Comparison of ENCODE assay signal across 18 cellular contexts in genomic region chr2:10392548-10392947, GRCh38. TPM values are rescaled to one million over a fixed set of nuclear protein-coding genes. Genes with fewer than 3 reads are reported as not detected.
DNase-seq lines count a peak whose midpoint lies in the region; ATAC-seq and TF ChIP-seq lines count a peak whose summit lies in the region.
"Had no signal": no experiment of that assay in that cellular context is flagged by ENCODE, and none has a peak within 500 bp of the region (broad histone marks: within the 10 kb centered on the region; RNA-seq: fewer than 3 reads in every experiment).

No MANE protein-coding gene starts in this region.

- no peak overlapping the region for H3K4me2 ChIP-seq in PC-9

- H3K27ac ChIP-seq in CD8-positive, alpha-beta T cell (ENCODE audit: low read depth, low read length): no peak overlapping the region
- peak overlapping the region; percentile 47; the same call in 1 of the 2 replicates for H3K27ac ChIP-seq in PC-9
- H3K27ac ChIP-seq in neutrophil: peak overlapping the region; percentile 36

- TF ChIP-seq CTCF in CD8-positive, alpha-beta T cell (IDR thresholded peaks at IDR 0.05): no peak
- no peak for TF ChIP-seq CTCF in PC-9 (conservative IDR thresholded peaks at IDR 0.05)
- no peak for TF ChIP-seq CTCF in endothelial cell (IDR thresholded peaks at IDR 0.05; ENCODE audit: unreplicated experiment)
- TF ChIP-seq CTCF in neutrophil (IDR thresholded peaks at IDR 0.05): no peak

- POLR2A ChIA-PET in CD8-positive, alpha-beta T cell (lab: Charles Lee): interaction anchor here (1.8 kb wide), 1 partner anchor 13 kb away, joined by 7 read pairs; no protein-coding TSS in a partner anchor
- POLR2A ChIA-PET in PC-9 (lab: Charles Lee; ENCODE audit: unreplicated experiment): no interaction called here

- H3K36me3 ChIP-seq in CD8-positive, alpha-beta T cell (ENCODE audit: insufficient read depth, low read length): no peaks in the 10 kb centered on the region
- no peaks in the 10 kb centered on the region for H3K36me3 ChIP-seq in PC-9 (ENCODE audit: low read depth)
- H3K36me3 ChIP-seq in neutrophil: no peaks in the 10 kb centered on the region
- H3K36me3 ChIP-seq: BE2C, gastrocnemius medialis had no signal

- H3K36me3 Mint-ChIP-seq in CD8-positive, alpha-beta T cell: peaks cover 12% of the 10 kb centered on the region
- peaks cover 11% of the 10 kb centered on the region for H3K36me3 Mint-ChIP-seq in endothelial cell (ENCODE audit: low read depth, unreplicated experiment)

- peaks cover 50% of the 10 kb centered on the region for H3F3A ChIP-seq in PC-9 (ENCODE audit: insufficient read depth, low read depth)

- H2AFZ ChIP-seq in PC-9: no peak overlapping the region

- peak overlapping the region; percentile 53 for H3K27ac Mint-ChIP-seq in CD8-positive, alpha-beta T cell
- H3K27ac Mint-ChIP-seq in endothelial cell (ENCODE audit: unreplicated experiment): peak overlapping the region; percentile 80
- H3K27ac Mint-ChIP-seq: activated naive CD4-positive, alpha-beta T cell treated with anti-CD3 and anti-CD28 coated beads for 36 hours; nephron progenitor cell; stimulated activated naive CD8-positive, alpha-beta T cell treated with anti-CD3 and anti-CD28 coated beads, Interleukin-15, Interleukin-2, amounts not matched to agents 100 ng/mL and 50 ng/mL, for 24 hours had no signal

- DNase-seq in CD8-positive, alpha-beta T cell: no peak
- DNase-seq in PC-9: no peak
- no peak for DNase-seq in endothelial cell (ENCODE audit: low spot score)
- no peak for DNase-seq in middle frontal gyrus (ENCODE audit: extremely low spot score, low spot score)
- DNase-seq in NCI-H446 treated with DMSO at 0.1 percent for 48 hours (lab: John Stamatoyannopoulos, UW): no peak
- DNase-seq: activated naive CD4-positive, alpha-beta T cell treated with anti-CD3 and anti-CD28 coated beads for 36 hours; activated T-cell treated with anti-CD3 and anti-CD28 coated beads for 4 hours; cerebellar nuclear complex; gastrocnemius medialis; NCI-H69; nephron progenitor cell; SHP77 treated with DMSO at 0.1 percent for 48 hours; stimulated activated CD4-positive, alpha-beta T cell treated with anti-CD3 and anti-CD28 coated beads, Interleukin-1b, Interleukin-23, amount 100 ng/mL, for 48 hours; T-helper 1 cell had no signal

- ATAC-seq in CD8-positive, alpha-beta T cell: no peak
- ATAC-seq in HG03159 (IDR thresholded peaks at IDR 0.05; ENCODE audit: unreplicated experiment): no peak
- ATAC-seq: gastrocnemius medialis had no signal

- intact Hi-C loops in CD8-positive, alpha-beta T cell (cut with DNase I, micrococcal nuclease): no loop called here
- intact Hi-C loops in PC-9 (cut with micrococcal nuclease; ENCODE audit: unreplicated experiment): no loop called here

- H3K9me3 ChIP-seq in CD8-positive, alpha-beta T cell (ENCODE audit: low read length): no peaks in the 10 kb centered on the region
- no peaks in the 10 kb centered on the region for H3K9me3 ChIP-seq in PC-9 (ENCODE audit: insufficient read depth, low read depth)
- no peaks in the 10 kb centered on the region for H3K9me3 ChIP-seq in neutrophil
- H3K9me3 ChIP-seq: BE2C, gastrocnemius medialis had no signal

- no TSS peak for BruUV-seq in PC-9 (replicated peaks; lab: Mats Ljungman, UMichigan)

- peaks cover 64% of the 10 kb centered on the region for H3K4me1 Mint-ChIP-seq in CD8-positive, alpha-beta T cell (ENCODE audit: low read depth)
- H3K4me1 Mint-ChIP-seq in endothelial cell (ENCODE audit: unreplicated experiment): peaks cover 33% of the 10 kb centered on the region

- H3K4me3 ChIP-seq in CD8-positive, alpha-beta T cell (ENCODE audit: low read depth, low read length): no peak overlapping the region
- H3K4me3 ChIP-seq in PC-9: no peak overlapping the region
- H3K4me3 ChIP-seq in neutrophil (ENCODE audit: low read depth in 1 of 2, low read length in 1 of 2): no peak overlapping the region
- H3K4me3 ChIP-seq: gastrocnemius medialis had no signal

- H3K79me2 ChIP-seq in PC-9 (ENCODE audit: low read depth): peaks cover 96% of the 10 kb centered on the region

- peaks cover 37% of the 10 kb centered on the region for H3K4me1 ChIP-seq in CD8-positive, alpha-beta T cell (ENCODE audit: insufficient read depth, low read length)
- H3K4me1 ChIP-seq in PC-9 (replicated peaks; ENCODE audit: insufficient read depth): peaks cover 41% of the 10 kb centered on the region
- peaks cover 17 to 31% of the 10 kb centered on the region in 2 experiments for H3K4me1 ChIP-seq in neutrophil (ENCODE audit: control insufficient read depth in 1 of 2, insufficient read depth in 1 of 2, low read depth in 1 of 2, low read length in 1 of 2)

- no peaks in the 10 kb centered on the region for H3K9me3 Mint-ChIP-seq in CD8-positive, alpha-beta T cell
- H3K9me3 Mint-ChIP-seq in endothelial cell (ENCODE audit: unreplicated experiment): no peaks in the 10 kb centered on the region
- H3K9me3 Mint-ChIP-seq: activated naive CD4-positive, alpha-beta T cell treated with anti-CD3 and anti-CD28 coated beads for 36 hours; nephron progenitor cell; stimulated activated naive CD8-positive, alpha-beta T cell treated with anti-CD3 and anti-CD28 coated beads, Interleukin-15, Interleukin-2, amounts not matched to agents 100 ng/mL and 50 ng/mL, for 24 hours had no signal

- H3K27me3 Mint-ChIP-seq in CD8-positive, alpha-beta T cell (ENCODE audit: low read depth): no peaks in the 10 kb centered on the region
- peaks cover 2% of the 10 kb centered on the region for H3K27me3 Mint-ChIP-seq in endothelial cell (ENCODE audit: unreplicated experiment)
- H3K27me3 Mint-ChIP-seq: stimulated activated naive CD8-positive, alpha-beta T cell treated with anti-CD3 and anti-CD28 coated beads, Interleukin-15, Interleukin-2, amounts not matched to agents 100 ng/mL and 50 ng/mL, for 24 hours had no signal

- no peak overlapping the region for H3K4me3 Mint-ChIP-seq in CD8-positive, alpha-beta T cell
- H3K4me3 Mint-ChIP-seq in endothelial cell (ENCODE audit: unreplicated experiment): no peak overlapping the region
- H3K4me3 Mint-ChIP-seq: activated naive CD4-positive, alpha-beta T cell treated with anti-CD3 and anti-CD28 coated beads for 36 hours; nephron progenitor cell; stimulated activated naive CD8-positive, alpha-beta T cell treated with anti-CD3 and anti-CD28 coated beads, Interleukin-15, Interleukin-2, amounts not matched to agents 100 ng/mL and 50 ng/mL, for 24 hours had no signal

- peaks cover 68% of the 10 kb centered on the region for H4K20me1 ChIP-seq in PC-9 (ENCODE audit: insufficient read depth)

- H3K9me2 ChIP-seq in PC-9 (ENCODE audit: insufficient read depth): no peaks in the 10 kb centered on the region

- H3K27me3 ChIP-seq in CD8-positive, alpha-beta T cell (ENCODE audit: insufficient read depth, low read length): no peaks in the 10 kb centered on the region
- H3K27me3 ChIP-seq in PC-9 (ENCODE audit: insufficient read depth, low read depth) (no peaks in the 10 kb centered on the region), neutrophil (no peaks in the 10 kb centered on the region)
- H3K27me3 ChIP-seq: BE2C, gastrocnemius medialis had no signal

- CTCF ChIA-PET in CD8-positive, alpha-beta T cell (lab: Charles Lee): interaction anchor here (1.4 to 6.8 kb wide), 2 partner anchors 13 to 16 kb away, joined by 4 to 37 read pairs; no protein-coding TSS in a partner anchor
- CTCF ChIA-PET in PC-9 (lab: Charles Lee): no interaction called here

RNA-seq across cellular contexts. Expression of gene ODC1, which starts 55.6 kb away (rescaled TPM):
- 100 to 1,000 TPM; 157 to 162 TPM for total RNA-seq in CD8-positive, alpha-beta T cell
- total RNA-seq in PC-9 (2021) (39.9 and 40.5 TPM in 2 replicates), endothelial cell (ENCODE audit: unreplicated experiment) (12.1 TPM)
